Comparison of ENCODE assay signal across 1 cellular context in the genomic region with DNA sequence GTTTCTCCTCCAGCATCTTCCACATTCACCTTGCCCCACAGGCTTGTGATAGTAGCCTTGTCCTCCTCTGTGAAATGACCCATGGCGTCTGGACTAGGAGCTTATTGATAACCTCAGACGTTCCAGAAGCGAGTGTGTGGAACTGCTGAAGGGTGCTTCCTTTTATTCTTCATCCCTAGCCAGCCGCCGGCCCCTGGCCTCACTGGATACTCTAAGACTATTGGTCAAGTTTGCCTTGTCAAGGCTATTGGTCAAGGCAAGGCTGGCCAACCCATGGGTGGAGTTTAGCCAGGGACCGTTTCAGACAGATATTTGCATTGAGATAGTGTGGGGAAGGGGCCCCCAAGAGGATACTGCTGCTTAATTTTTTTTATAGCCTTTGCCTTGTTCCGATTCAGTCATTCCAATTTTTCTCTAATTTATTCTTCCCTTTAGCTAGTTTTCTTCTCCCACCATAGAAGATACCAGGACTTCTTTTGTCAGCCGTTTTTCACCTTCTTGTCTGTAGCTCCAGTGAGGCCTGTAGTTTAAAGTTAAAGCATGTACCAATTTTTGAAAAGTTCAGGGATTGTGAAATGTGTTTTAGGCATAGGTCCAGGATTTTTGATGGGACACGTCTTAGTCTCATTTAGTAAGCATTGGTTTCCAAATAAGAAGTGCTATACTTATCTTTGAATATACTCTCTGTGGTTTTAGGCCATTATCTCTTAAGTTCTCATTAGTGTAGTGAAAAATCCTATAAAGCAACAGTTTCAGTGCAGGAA.
TF ChIP-seq lines count a peak whose summit lies in the region.
"Not testable (repeated sequence)": the region's sequence is repeated elsewhere in the genome, so short reads cannot be mapped to it uniquely, and the experiment has no call there.

A gene (minus strand): TSS at position 136 of the 764 bp plus-strand sequence. CDS start 53 bp downstream, at position 83.

TF ChIP-seq in K562, 482 proteins besides CTCF, POLR2A, EP300 and RAD21:
- TF ChIP-seq, protein P1, sequence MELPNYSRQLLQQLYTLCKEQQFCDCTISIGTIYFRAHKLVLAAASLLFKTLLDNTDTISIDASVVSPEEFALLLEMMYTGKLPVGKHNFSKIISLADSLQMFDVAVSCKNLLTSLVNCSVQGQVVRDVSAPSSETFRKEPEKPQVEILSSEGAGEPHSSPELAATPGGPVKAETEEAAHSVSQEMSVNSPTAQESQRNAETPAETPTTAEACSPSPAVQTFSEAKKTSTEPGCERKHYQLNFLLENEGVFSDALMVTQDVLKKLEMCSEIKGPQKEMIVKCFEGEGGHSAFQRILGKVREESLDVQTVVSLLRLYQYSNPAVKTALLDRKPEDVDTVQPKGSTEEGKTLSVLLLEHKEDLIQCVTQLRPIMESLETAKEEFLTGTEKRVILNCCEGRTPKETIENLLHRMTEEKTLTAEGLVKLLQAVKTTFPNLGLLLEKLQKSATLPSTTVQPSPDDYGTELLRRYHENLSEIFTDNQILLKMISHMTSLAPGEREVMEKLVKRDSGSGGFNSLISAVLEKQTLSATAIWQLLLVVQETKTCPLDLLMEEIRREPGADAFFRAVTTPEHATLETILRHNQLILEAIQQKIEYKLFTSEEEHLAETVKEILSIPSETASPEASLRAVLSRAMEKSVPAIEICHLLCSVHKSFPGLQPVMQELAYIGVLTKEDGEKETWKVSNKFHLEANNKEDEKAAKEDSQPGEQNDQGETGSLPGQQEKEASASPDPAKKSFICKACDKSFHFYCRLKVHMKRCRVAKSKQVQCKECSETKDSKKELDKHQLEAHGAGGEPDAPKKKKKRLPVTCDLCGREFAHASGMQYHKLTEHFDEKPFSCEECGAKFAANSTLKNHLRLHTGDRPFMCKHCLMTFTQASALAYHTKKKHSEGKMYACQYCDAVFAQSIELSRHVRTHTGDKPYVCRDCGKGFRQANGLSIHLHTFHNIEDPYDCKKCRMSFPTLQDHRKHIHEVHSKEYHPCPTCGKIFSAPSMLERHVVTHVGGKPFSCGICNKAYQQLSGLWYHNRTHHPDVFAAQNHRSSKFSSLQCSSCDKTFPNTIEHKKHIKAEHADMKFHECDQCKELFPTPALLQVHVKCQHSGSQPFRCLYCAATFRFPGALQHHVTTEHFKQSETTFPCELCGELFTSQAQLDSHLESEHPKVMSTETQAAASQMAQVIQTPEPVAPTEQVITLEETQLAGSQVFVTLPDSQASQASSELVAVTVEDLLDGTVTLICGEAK (IDR thresholded peaks at IDR 0.05): peak; percentile 41; the same call in 1 of the 2 replicates
- TF ChIP-seq, protein P1 (CRISPR knock-in tag; IDR thresholded peaks at IDR 0.05): not testable (repeated sequence)
- 0 out of 4 replicates have a peak, but pooled peaks of 1 of the 2 experiments have one; percentile 73 for TF ChIP-seq ARNT (IDR thresholded peaks at IDR 0.05)
- TF ChIP-seq, protein P2, sequence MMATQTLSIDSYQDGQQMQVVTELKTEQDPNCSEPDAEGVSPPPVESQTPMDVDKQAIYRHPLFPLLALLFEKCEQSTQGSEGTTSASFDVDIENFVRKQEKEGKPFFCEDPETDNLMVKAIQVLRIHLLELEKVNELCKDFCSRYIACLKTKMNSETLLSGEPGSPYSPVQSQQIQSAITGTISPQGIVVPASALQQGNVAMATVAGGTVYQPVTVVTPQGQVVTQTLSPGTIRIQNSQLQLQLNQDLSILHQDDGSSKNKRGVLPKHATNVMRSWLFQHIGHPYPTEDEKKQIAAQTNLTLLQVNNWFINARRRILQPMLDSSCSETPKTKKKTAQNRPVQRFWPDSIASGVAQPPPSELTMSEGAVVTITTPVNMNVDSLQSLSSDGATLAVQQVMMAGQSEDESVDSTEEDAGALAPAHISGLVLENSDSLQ (IDR thresholded peaks at IDR 0.05): 0 out of 2 replicates have a peak, but pooled peaks have one; percentile 11
- peak; percentile 60; the same call in 1 of the 2 replicates for TF ChIP-seq SMARCA4 (IDR thresholded peaks at IDR 0.05)
- TF ChIP-seq ARID1B (IDR thresholded peaks at IDR 0.05): 0 out of 2 replicates have a peak, but pooled peaks have one; percentile 14
- TF ChIP-seq CC2D1A (IDR thresholded peaks at IDR 0.05): peak; percentile 47; the same call in 1 of the 2 replicates
- TF ChIP-seq MYBL2 (IDR thresholded peaks at IDR 0.05; ENCODE audit: low read depth): peak; percentile 56; the same call in 1 of the 2 replicates
- TF ChIP-seq MYBL2 (CRISPR knock-in tag; IDR thresholded peaks at IDR 0.05; ENCODE audit: borderline replicate concordance); FOXM1 (CRISPR knock-in tag; IDR thresholded peaks at IDR 0.05; ENCODE audit: low read depth): not testable (repeated sequence)
- TF ChIP-seq RBFOX2 (IDR thresholded peaks at IDR 0.05; ENCODE audit: low read depth, low read length): 0 out of 2 replicates have a peak, but pooled peaks have one; percentile 21
- TF ChIP-seq KDM1A (IDR thresholded peaks at IDR 0.05): 0 out of 4 replicates have a peak, but pooled peaks of 1 of the 2 experiments have one; percentile 19
- TF ChIP-seq TAF9B (IDR thresholded peaks at IDR 0.05; ENCODE audit: partially characterized antibody): peak; percentile 29
- TF ChIP-seq, protein P3, sequence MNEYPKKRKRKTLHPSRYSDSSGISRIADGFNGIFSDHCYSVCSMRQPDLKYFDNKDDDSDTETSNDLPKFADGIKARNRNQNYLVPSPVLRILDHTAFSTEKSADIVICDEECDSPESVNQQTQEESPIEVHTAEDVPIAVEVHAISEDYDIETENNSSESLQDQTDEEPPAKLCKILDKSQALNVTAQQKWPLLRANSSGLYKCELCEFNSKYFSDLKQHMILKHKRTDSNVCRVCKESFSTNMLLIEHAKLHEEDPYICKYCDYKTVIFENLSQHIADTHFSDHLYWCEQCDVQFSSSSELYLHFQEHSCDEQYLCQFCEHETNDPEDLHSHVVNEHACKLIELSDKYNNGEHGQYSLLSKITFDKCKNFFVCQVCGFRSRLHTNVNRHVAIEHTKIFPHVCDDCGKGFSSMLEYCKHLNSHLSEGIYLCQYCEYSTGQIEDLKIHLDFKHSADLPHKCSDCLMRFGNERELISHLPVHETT (CRISPR knock-in tag; conservative IDR thresholded peaks at IDR 0.05 in 1 of 2, IDR thresholded peaks at IDR 0.05 in 1 of 2): 0 out of 4 replicates have a peak, but pooled peaks of 1 of the 2 experiments have one; percentile 20
- peak; percentile 65; the same call in 1 of the 2 replicates for TF ChIP-seq POLR2H (tag; IDR thresholded peaks at IDR 0.05; ENCODE audit: low read depth)
- peak; percentile 68 for TF ChIP-seq BRD9 (IDR thresholded peaks at IDR 0.05; ENCODE audit: low read depth, partially characterized antibody)
- TF ChIP-seq FOXM1 (IDR thresholded peaks at IDR 0.05; ENCODE audit: low read depth): peak; percentile 45; the same call in 1 of the 2 replicates
- peak; percentile 31 for TF ChIP-seq POLR2B (IDR thresholded peaks at IDR 0.05; ENCODE audit: low read depth, partially characterized antibody)
- TF ChIP-seq SMARCC2 (IDR thresholded peaks at IDR 0.05; ENCODE audit: low read depth): 0 out of 2 replicates have a peak, but pooled peaks have one; percentile 41
- TF ChIP-seq DPF2 (IDR thresholded peaks at IDR 0.05): peak; percentile 38
- 0 out of 4 replicates have a peak, but pooled peaks of 1 of the 2 experiments have one; percentile 26 for TF ChIP-seq CSDE1 (IDR thresholded peaks at IDR 0.05)
- TF ChIP-seq NFIC (IDR thresholded peaks at IDR 0.05): peak; percentile 54; the same call in 1 of the 2 replicates
- peak; percentile 34; the same call in 1 of the 2 replicates for TF ChIP-seq MTA3 (IDR thresholded peaks at IDR 0.05; ENCODE audit: borderline replicate concordance)
- peak; percentile 23; the same call in 1 of the 2 replicates for TF ChIP-seq ZEB2 (IDR thresholded peaks at IDR 0.05)
- TF ChIP-seq SMARCE1 (IDR thresholded peaks at IDR 0.05): 0 out of 2 replicates have a peak, but pooled peaks have one; percentile 44
- peak; percentile 38 for TF ChIP-seq EP400 (IDR thresholded peaks at IDR 0.05)
- TF ChIP-seq NCOA2 (IDR thresholded peaks at IDR 0.05; ENCODE audit: partially characterized antibody in 2 of 2): peak in 1 of 2 experiments; percentile 58
- TF ChIP-seq HDAC2 (IDR thresholded peaks at IDR 0.05): 0 out of 2 replicates have a peak, but pooled peaks have one; percentile 44
- TF ChIP-seq ATF7 (IDR thresholded peaks at IDR 0.05): 0 out of 2 replicates have a peak, but pooled peaks have one; percentile 23
- TF ChIP-seq SUPT5H (IDR thresholded peaks at IDR 0.05): peak; percentile 43; the same call in 1 of the 2 replicates
- TF ChIP-seq, protein P4, sequence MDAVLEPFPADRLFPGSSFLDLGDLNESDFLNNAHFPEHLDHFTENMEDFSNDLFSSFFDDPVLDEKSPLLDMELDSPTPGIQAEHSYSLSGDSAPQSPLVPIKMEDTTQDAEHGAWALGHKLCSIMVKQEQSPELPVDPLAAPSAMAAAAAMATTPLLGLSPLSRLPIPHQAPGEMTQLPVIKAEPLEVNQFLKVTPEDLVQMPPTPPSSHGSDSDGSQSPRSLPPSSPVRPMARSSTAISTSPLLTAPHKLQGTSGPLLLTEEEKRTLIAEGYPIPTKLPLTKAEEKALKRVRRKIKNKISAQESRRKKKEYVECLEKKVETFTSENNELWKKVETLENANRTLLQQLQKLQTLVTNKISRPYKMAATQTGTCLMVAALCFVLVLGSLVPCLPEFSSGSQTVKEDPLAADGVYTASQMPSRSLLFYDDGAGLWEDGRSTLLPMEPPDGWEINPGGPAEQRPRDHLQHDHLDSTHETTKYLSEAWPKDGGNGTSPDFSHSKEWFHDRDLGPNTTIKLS (IDR thresholded peaks at IDR 0.05; ENCODE audit: borderline replicate concordance, low read depth): peak; percentile 22; the same call in 1 of the 2 replicates
- peak; percentile 86 for TF ChIP-seq CEBPB (tag; IDR thresholded peaks at IDR 0.05)
- TF ChIP-seq ELF4 (CRISPR knock-in tag; IDR thresholded peaks at IDR 0.05): peak; percentile 19; the same call in 1 of the 2 replicates
- TF ChIP-seq, protein P5, sequence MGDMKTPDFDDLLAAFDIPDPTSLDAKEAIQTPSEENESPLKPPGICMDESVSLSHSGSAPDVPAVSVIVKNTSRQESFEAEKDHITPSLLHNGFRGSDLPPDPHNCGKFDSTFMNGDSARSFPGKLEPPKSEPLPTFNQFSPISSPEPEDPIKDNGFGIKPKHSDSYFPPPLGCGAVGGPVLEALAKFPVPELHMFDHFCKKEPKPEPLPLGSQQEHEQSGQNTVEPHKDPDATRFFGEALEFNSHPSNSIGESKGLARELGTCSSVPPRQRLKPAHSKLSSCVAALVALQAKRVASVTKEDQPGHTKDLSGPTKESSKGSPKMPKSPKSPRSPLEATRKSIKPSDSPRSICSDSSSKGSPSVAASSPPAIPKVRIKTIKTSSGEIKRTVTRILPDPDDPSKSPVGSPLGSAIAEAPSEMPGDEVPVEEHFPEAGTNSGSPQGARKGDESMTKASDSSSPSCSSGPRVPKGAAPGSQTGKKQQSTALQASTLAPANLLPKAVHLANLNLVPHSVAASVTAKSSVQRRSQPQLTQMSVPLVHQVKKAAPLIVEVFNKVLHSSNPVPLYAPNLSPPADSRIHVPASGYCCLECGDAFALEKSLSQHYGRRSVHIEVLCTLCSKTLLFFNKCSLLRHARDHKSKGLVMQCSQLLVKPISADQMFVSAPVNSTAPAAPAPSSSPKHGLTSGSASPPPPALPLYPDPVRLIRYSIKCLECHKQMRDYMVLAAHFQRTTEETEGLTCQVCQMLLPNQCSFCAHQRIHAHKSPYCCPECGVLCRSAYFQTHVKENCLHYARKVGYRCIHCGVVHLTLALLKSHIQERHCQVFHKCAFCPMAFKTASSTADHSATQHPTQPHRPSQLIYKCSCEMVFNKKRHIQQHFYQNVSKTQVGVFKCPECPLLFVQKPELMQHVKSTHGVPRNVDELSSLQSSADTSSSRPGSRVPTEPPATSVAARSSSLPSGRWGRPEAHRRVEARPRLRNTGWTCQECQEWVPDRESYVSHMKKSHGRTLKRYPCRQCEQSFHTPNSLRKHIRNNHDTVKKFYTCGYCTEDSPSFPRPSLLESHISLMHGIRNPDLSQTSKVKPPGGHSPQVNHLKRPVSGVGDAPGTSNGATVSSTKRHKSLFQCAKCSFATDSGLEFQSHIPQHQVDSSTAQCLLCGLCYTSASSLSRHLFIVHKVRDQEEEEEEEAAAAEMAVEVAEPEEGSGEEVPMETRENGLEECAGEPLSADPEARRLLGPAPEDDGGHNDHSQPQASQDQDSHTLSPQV (IDR thresholded peaks at IDR 0.05): peak; percentile 50; the same call in 1 of the 2 replicates
- TF ChIP-seq ASH1L (IDR thresholded peaks at IDR 0.05; ENCODE audit: borderline replicate concordance, low read depth, partially characterized antibody): peak; percentile 36
